In genomic region chr6:43246301-43247114, GRCh38 we compare ENCODE assay signal across 1 cellular context.
TF ChIP-seq lines count a peak whose summit lies in the region.

No MANE protein-coding gene starts in this region.

TF ChIP-seq in K562, 482 proteins besides CTCF, POLR2A, EP300 and RAD21 (continued from another document and continues in another):
- TF ChIP-seq, protein P1, sequence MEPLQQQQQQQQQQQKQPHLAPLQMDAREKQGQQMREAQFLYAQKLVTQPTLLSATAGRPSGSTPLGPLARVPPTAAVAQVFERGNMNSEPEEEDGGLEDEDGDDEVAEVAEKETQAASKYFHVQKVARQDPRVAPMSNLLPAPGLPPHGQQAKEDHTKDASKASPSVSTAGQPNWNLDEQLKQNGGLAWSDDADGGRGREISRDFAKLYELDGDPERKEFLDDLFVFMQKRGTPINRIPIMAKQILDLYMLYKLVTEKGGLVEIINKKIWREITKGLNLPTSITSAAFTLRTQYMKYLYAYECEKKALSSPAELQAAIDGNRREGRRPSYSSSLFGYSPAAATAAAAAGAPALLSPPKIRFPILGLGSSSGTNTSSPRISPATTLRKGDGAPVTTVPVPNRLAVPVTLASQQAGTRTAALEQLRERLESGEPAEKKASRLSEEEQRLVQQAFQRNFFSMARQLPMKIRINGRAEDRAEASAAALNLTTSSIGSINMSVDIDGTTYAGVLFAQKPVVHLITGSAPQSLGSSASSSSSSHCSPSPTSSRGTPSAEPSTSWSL (CRISPR knock-in tag; IDR thresholded peaks at IDR 0.05; ENCODE audit: borderline replicate concordance): peak; percentile 86; the same call in 1 of the 2 replicates
- TF ChIP-seq SNIP1 (IDR thresholded peaks at IDR 0.05; ENCODE audit: low read depth) (no peak), KAT2B (IDR thresholded peaks at IDR 0.05; ENCODE audit: low read depth, low read length) (no peak), KDM4B (IDR thresholded peaks at IDR 0.05; ENCODE audit: borderline replicate concordance in 2 of 2, low read depth in 1 of 2) (0 out of 4 replicates have a peak, but pooled peaks of 1 of the 2 experiments have one; percentile 55), ZZZ3 (IDR thresholded peaks at IDR 0.05) (no peak), MYC (IDR thresholded peaks at IDR 0.05; ENCODE audit: low read depth, low read length) (0 out of 2 replicates have a peak, but pooled peaks have one; percentile 58), MYC (CRISPR knock-in tag; IDR thresholded peaks at IDR 0.05; ENCODE audit: borderline replicate concordance, low read depth) (no peak), FOXK1 (CRISPR knock-in tag; IDR thresholded peaks at IDR 0.05; ENCODE audit: borderline replicate concordance) (0 out of 2 replicates have a peak, but pooled peaks have one; percentile 35), E2F3 (CRISPR knock-in tag; IDR thresholded peaks at IDR 0.05) (0 out of 2 replicates have a peak, but pooled peaks have one; percentile 17), RNF2 (IDR thresholded peaks at IDR 0.05) (0 out of 2 replicates have a peak, but pooled peaks have one; percentile 38), BRCA1 (IDR thresholded peaks at IDR 0.05) (no peak), BRCA1 (CRISPR knock-in tag; IDR thresholded peaks at IDR 0.05) (no peak), ELF1 (tag; IDR thresholded peaks at IDR 0.05) (peak; percentile 47; the same call in 1 of the 2 replicates), MCM3 (IDR thresholded peaks at IDR 0.05) (no peak), CBFB (CRISPR knock-in tag; IDR thresholded peaks at IDR 0.05) (0 out of 2 replicates have a peak, but pooled peaks have one; percentile 29), GTF2E2 (tag; IDR thresholded peaks at IDR 0.05) (peak; percentile 40; the same call in 1 of the 2 replicates), CCNT2 (IDR thresholded peaks at IDR 0.05; ENCODE audit: borderline replicate concordance, extremely low read depth, insufficient read length, low read depth, low read length) (no peak), SRF (CRISPR knock-in tag; IDR thresholded peaks at IDR 0.05) (no peak), ZBED1 (IDR thresholded peaks at IDR 0.05) (no peak), NCOA6 (IDR thresholded peaks at IDR 0.05) (no peak), GABPA (tag; conservative IDR thresholded peaks at IDR 0.05; ENCODE audit: low read depth) (no peak), ARNT (IDR thresholded peaks at IDR 0.05) (no peak), PCBP2 (IDR thresholded peaks at IDR 0.05; ENCODE audit: low read depth, low read length, poor library complexity, severe bottlenecking) (no peak), STAT5A (IDR thresholded peaks at IDR 0.05; ENCODE audit: borderline replicate concordance, low read length) (no peak), GATA2 (CRISPR knock-in tag; IDR thresholded peaks at IDR 0.05) (no peak), NR0B1 (IDR thresholded peaks at IDR 0.05; ENCODE audit: partially characterized antibody) (no peak), ZNF311 (CRISPR knock-in tag; IDR thresholded peaks at IDR 0.05) (no peak), ZNF175 (CRISPR knock-in tag; IDR thresholded peaks at IDR 0.05; ENCODE audit: low read depth) (no peak), BRD4 (IDR thresholded peaks at IDR 0.05) (no peak), SRSF1 (IDR thresholded peaks at IDR 0.05; ENCODE audit: low read depth, low read length) (no peak), CXXC5 (CRISPR knock-in tag; IDR thresholded peaks at IDR 0.05) (no peak; the same call in 1 of the 2 replicates), L3MBTL2 (IDR thresholded peaks at IDR 0.05) (no peak), MAZ (CRISPR knock-in tag; conservative IDR thresholded peaks at IDR 0.05 in 1 of 2, IDR thresholded peaks at IDR 0.05 in 1 of 2) (peak in 1 of 2 experiments; percentile 77; a peak in 2 of 4 replicates), PATZ1 (CRISPR knock-in tag; IDR thresholded peaks at IDR 0.05; ENCODE audit: borderline replicate concordance) (no peak), CREM (IDR thresholded peaks at IDR 0.05; ENCODE audit: low read depth) (no peak), FOXK2 (conservative IDR thresholded peaks at IDR 0.05 in 1 of 2, IDR thresholded peaks at IDR 0.05 in 1 of 2; ENCODE audit: low read depth in 2 of 2) (peak in 1 of 2 experiments; percentile 51; a peak in 1 of 4 replicates), FIP1L1 (IDR thresholded peaks at IDR 0.05; ENCODE audit: low read depth, low read length, poor library complexity, severe bottlenecking) (no peak), ZNF143 (CRISPR knock-in tag; IDR thresholded peaks at IDR 0.05) (no peak), ZNF766 (CRISPR knock-in tag; conservative IDR thresholded peaks at IDR 0.05) (no peak), ZNF197 (CRISPR knock-in tag; IDR thresholded peaks at IDR 0.05; ENCODE audit: low read depth) (no peak; the same call in 1 of the 2 replicates), KLF13 (tag; IDR thresholded peaks at IDR 0.05; ENCODE audit: borderline replicate concordance, low read depth) (no peak), CREB5 (CRISPR knock-in tag; IDR thresholded peaks at IDR 0.05) (no peak), TGIF2 (CRISPR knock-in tag; IDR thresholded peaks at IDR 0.05) (no peak), DPF2 (IDR thresholded peaks at IDR 0.05) (0 out of 2 replicates have a peak, but pooled peaks have one; percentile 9), RFX1 (IDR thresholded peaks at IDR 0.05) (no peak), MTA2 (IDR thresholded peaks at IDR 0.05; ENCODE audit: low read depth) (no peak), RAD51 (IDR thresholded peaks at IDR 0.05; ENCODE audit: borderline replicate concordance, low read depth) (no peak), BCL6 (CRISPR knock-in tag; IDR thresholded peaks at IDR 0.05) (no peak)
- TF ChIP-seq, protein P2, sequence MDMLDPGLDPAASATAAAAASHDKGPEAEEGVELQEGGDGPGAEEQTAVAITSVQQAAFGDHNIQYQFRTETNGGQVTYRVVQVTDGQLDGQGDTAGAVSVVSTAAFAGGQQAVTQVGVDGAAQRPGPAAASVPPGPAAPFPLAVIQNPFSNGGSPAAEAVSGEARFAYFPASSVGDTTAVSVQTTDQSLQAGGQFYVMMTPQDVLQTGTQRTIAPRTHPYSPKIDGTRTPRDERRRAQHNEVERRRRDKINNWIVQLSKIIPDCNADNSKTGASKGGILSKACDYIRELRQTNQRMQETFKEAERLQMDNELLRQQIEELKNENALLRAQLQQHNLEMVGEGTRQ (CRISPR knock-in tag; IDR thresholded peaks at IDR 0.05): 0 out of 2 replicates have a peak, but pooled peaks have one; percentile 2
- TF ChIP-seq, protein P3, sequence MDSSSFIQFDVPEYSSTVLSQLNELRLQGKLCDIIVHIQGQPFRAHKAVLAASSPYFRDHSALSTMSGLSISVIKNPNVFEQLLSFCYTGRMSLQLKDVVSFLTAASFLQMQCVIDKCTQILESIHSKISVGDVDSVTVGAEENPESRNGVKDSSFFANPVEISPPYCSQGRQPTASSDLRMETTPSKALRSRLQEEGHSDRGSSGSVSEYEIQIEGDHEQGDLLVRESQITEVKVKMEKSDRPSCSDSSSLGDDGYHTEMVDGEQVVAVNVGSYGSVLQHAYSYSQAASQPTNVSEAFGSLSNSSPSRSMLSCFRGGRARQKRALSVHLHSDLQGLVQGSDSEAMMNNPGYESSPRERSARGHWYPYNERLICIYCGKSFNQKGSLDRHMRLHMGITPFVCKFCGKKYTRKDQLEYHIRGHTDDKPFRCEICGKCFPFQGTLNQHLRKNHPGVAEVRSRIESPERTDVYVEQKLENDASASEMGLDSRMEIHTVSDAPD (CRISPR knock-in tag; IDR thresholded peaks at IDR 0.05): no peak
- TF ChIP-seq, protein P4, sequence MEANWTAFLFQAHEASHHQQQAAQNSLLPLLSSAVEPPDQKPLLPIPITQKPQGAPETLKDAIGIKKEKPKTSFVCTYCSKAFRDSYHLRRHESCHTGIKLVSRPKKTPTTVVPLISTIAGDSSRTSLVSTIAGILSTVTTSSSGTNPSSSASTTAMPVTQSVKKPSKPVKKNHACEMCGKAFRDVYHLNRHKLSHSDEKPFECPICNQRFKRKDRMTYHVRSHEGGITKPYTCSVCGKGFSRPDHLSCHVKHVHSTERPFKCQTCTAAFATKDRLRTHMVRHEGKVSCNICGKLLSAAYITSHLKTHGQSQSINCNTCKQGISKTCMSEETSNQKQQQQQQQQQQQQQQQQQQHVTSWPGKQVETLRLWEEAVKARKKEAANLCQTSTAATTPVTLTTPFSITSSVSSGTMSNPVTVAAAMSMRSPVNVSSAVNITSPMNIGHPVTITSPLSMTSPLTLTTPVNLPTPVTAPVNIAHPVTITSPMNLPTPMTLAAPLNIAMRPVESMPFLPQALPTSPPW (CRISPR knock-in tag; IDR thresholded peaks at IDR 0.05): no peak; the same call in 1 of the 2 replicates
- TF ChIP-seq, protein P5, sequence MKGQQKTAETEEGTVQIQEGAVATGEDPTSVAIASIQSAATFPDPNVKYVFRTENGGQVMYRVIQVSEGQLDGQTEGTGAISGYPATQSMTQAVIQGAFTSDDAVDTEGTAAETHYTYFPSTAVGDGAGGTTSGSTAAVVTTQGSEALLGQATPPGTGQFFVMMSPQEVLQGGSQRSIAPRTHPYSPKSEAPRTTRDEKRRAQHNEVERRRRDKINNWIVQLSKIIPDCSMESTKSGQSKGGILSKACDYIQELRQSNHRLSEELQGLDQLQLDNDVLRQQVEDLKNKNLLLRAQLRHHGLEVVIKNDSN (CRISPR knock-in tag; IDR thresholded peaks at IDR 0.05): peak; percentile 69
- TF ChIP-seq, protein P6, sequence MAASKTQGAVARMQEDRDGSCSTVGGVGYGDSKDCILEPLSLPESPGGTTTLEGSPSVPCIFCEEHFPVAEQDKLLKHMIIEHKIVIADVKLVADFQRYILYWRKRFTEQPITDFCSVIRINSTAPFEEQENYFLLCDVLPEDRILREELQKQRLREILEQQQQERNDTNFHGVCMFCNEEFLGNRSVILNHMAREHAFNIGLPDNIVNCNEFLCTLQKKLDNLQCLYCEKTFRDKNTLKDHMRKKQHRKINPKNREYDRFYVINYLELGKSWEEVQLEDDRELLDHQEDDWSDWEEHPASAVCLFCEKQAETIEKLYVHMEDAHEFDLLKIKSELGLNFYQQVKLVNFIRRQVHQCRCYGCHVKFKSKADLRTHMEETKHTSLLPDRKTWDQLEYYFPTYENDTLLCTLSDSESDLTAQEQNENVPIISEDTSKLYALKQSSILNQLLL (CRISPR knock-in tag; IDR thresholded peaks at IDR 0.05; ENCODE audit: borderline replicate concordance): no peak
